In genomic region chr5:176979669-176980068, GRCh38 we compare ENCODE assay signal across 25 cellular contexts.
"Had no signal": no experiment of that assay in that cellular context is flagged by ENCODE, and none has a peak within 500 bp of the region (broad histone marks: within the 10 kb centered on the region; RNA-seq: fewer than 3 reads in every experiment).

No MANE protein-coding gene starts in this region.

- H3K9me3 ChIP-seq: colonic mucosa, esophagus muscularis mucosa, lower lobe of right lung, thoracic aorta, upper lobe of left lung had no signal

- ATAC-seq: left lobe of liver; lower lobe of right lung; sciatic nerve; stimulated activated naive B cell treated with anti-CD40 and anti-IgM and Interleukin-4, amounts not matched to agents 10 μg/mL and 1 μg/mL and 100 μg/mL, for 72 hours had no signal

- H3K4me1 ChIP-seq: colonic mucosa, lower lobe of right lung, upper lobe of left lung had no signal

- H3K27me3 ChIP-seq: colonic mucosa, dorsolateral prefrontal cortex, esophagus muscularis mucosa, hepatocyte, upper lobe of left lung had no signal

- H3K4me1 Mint-ChIP-seq: neural crest cell had no signal

- H3K4me3 Mint-ChIP-seq: activated naive CD8-positive, alpha-beta T cell treated with anti-CD3 and anti-CD28 coated beads for 36 hours; immature natural killer cell; naive B cell; neural crest cell; stimulated activated naive B cell treated with anti-CD40 and anti-IgM and Interleukin-4, amounts not matched to agents 10 μg/mL and 1 μg/mL and 100 μg/mL, for 72 hours; T-helper 2 cell treated with Interferon-gamma antibody and Interleukin-4, amounts not matched to agents 5 μg/mL and 100 μg/mL, for 36 hours had no signal

- H2AFZ ChIP-seq: hepatocyte had no signal

- H3K9me3 Mint-ChIP-seq: activated naive CD8-positive, alpha-beta T cell treated with anti-CD3 and anti-CD28 coated beads for 36 hours; immature natural killer cell; naive B cell; neural crest cell; T-helper 2 cell treated with Interferon-gamma antibody and Interleukin-4, amounts not matched to agents 5 μg/mL and 100 μg/mL, for 36 hours had no signal

- FAIRE-seq: astrocyte, frontal cortex, small intestine had no signal

- H3K27ac Mint-ChIP-seq: activated naive CD8-positive, alpha-beta T cell treated with anti-CD3 and anti-CD28 coated beads for 36 hours; stimulated activated naive B cell treated with anti-CD40 and anti-IgM and Interleukin-4, amounts not matched to agents 10 μg/mL and 1 μg/mL and 100 μg/mL, for 72 hours; T-helper 2 cell treated with Interferon-gamma antibody and Interleukin-4, amounts not matched to agents 5 μg/mL and 100 μg/mL, for 36 hours had no signal

- DNase-seq: activated CD4-positive, alpha-beta T cell treated with anti-CD3 and anti-CD28 coated beads, Interleukin-2, amount 50 U/mL, for 4 hours; activated naive CD4-positive, alpha-beta T cell treated with Interleukin-2 at 50 U/mL for 16 hours; activated naive CD8-positive, alpha-beta T cell treated with anti-CD3 and anti-CD28 coated beads for 36 hours; colonic mucosa; dorsolateral prefrontal cortex; glutamatergic neuron; immature natural killer cell; lower lobe of right lung; mesendoderm; naive B cell; posterior cingulate gyrus; small intestine; stimulated activated CD4-positive, alpha-beta T cell treated with anti-CD3 and anti-CD28 coated beads, Interleukin-15, amount 100 ng/mL, for 24 hours; stimulated activated naive B cell treated with anti-CD40 and anti-IgM and Interleukin-4, amounts not matched to agents 10 μg/mL and 1 μg/mL and 100 μg/mL, for 72 hours; upper lobe of left lung had no signal

- H3K4me3 ChIP-seq: colonic mucosa, dorsolateral prefrontal cortex, esophagus muscularis mucosa, hepatocyte, lower lobe of right lung, thoracic aorta, upper lobe of left lung had no signal

- H3K27ac ChIP-seq: colonic mucosa, dorsolateral prefrontal cortex, esophagus muscularis mucosa, hepatocyte, lower lobe of right lung, thoracic aorta, upper lobe of left lung, VCaP had no signal

- H3K27me3 Mint-ChIP-seq: activated naive CD8-positive, alpha-beta T cell treated with anti-CD3 and anti-CD28 coated beads for 36 hours; naive B cell; stimulated activated naive B cell treated with anti-CD40 and anti-IgM and Interleukin-4, amounts not matched to agents 10 μg/mL and 1 μg/mL and 100 μg/mL, for 72 hours had no signal

- H3K4me2 ChIP-seq: hepatocyte had no signal
